In genomic region chr18:78140294-78140693, GRCh38 we compare ENCODE assay signal across 8 cellular contexts.
"Had no signal": no experiment of that assay in that cellular context is flagged by ENCODE, and none has a peak within 500 bp of the region (broad histone marks: within the 10 kb centered on the region; RNA-seq: fewer than 3 reads in every experiment).

No MANE protein-coding gene starts in this region.

- ATAC-seq: GM23338, HCT116, HepG2 had no signal

- H3K27me3 Mint-ChIP-seq: IgD-negative memory B cell had no signal

- H3K27ac ChIP-seq: HL-60 had no signal

- H3K9me3 ChIP-seq: HAP-1 had no signal

- H3K4me1 ChIP-seq: HAP-1 had no signal

- H3K27ac Mint-ChIP-seq: GM23338, HFFc6, IgD-negative memory B cell had no signal

- H3K4me1 Mint-ChIP-seq: GM23338, IgD-negative memory B cell had no signal

- H3K36me3 Mint-ChIP-seq: IgD-negative memory B cell had no signal

- H3K4me3 Mint-ChIP-seq: GM23338, HFFc6, IgD-negative memory B cell had no signal

- H3K36me3 ChIP-seq: HAP-1 had no signal

- H3K4me3 ChIP-seq: GM23338, HAP-1 had no signal

- DNase-seq: H7, HFFc6 had no signal
